28 cellular contexts compared by ENCODE assay signal in genomic region chr12:114562654-114563053, GRCh38.
"Had no signal": no experiment of that assay in that cellular context is flagged by ENCODE, and none has a peak within 500 bp of the region (broad histone marks: within the 10 kb centered on the region; RNA-seq: fewer than 3 reads in every experiment).

No MANE protein-coding gene starts in this region.

- H3K4me3 Mint-ChIP-seq: activated CD4-positive, alpha-beta memory T cell treated with anti-CD3 and anti-CD28 coated beads for 36 hours; activated naive CD4-positive, alpha-beta T cell treated with anti-CD3 and anti-CD28 coated beads for 36 hours; activated naive CD8-positive, alpha-beta T cell treated with anti-CD3 and anti-CD28 coated beads for 36 hours; activated T-helper 1 cell treated with anti-CD3 and anti-CD28 coated beads, Interleukin-12 subunit alpha, Interleukin-12 subunit beta, Interleukin-2, Interleukin-4 antibody, amounts not matched to agents 30 ng/mL and 10 ng/mL and 1 ng/mL, durations not matched to agents 14 hours and 24 hours and 36 hours; effector memory CD8-positive, alpha-beta T cell; nephron; T-helper 2 cell treated with Interferon-gamma antibody and Interleukin-4, amounts not matched to agents 5 μg/mL and 100 μg/mL, for 36 hours had no signal

- H3K4me3 ChIP-seq: adrenal gland, body of pancreas, cardiac muscle cell, gastroesophageal sphincter, testis, transverse colon had no signal

- H3K27me3 Mint-ChIP-seq: effector memory CD8-positive, alpha-beta T cell had no signal

- DNase-seq: activated CD4-positive, alpha-beta memory T cell treated with anti-CD3 and anti-CD28 coated beads for 36 hours; activated CD4-positive, alpha-beta T cell treated with anti-CD3 and anti-CD28 coated beads for 48 hours; activated CD8-positive, alpha-beta memory T cell treated with anti-CD3 and anti-CD28 coated beads, Interleukin-2, amount 50 U/mL, for 4 hours; activated effector memory CD4-positive, alpha-beta T cell treated with anti-CD3 and anti-CD28 coated beads, Interleukin-2, amount 50 U/mL, for 16 hours; activated naive CD4-positive, alpha-beta T cell treated with anti-CD3 and anti-CD28 coated beads for 36 hours; activated naive CD8-positive, alpha-beta T cell treated with anti-CD3 and anti-CD28 coated beads for 36 hours; activated T-cell treated with anti-CD3 and anti-CD28 coated beads, Interleukin-2, amount 50 U/mL, for 1 hour; adrenal gland; aorta; body of pancreas; cortex of kidney; effector memory CD8-positive, alpha-beta T cell; head of caudate nucleus; hippocampal formation; islet precursor cell; left ventricle myocardium superior; right cardiac atrium; stimulated activated CD4-positive, alpha-beta T cell treated with anti-CD3 and anti-CD28 coated beads, Interleukin-15, amount 100 ng/mL, for 24 hours; stimulated activated CD4-positive, alpha-beta T cell treated with anti-CD3 and anti-CD28 coated beads, Interleukin-2, amount 100 ng/mL, for 24 hours; stimulated activated naive CD8-positive, alpha-beta T cell treated with anti-CD3 and anti-CD28 coated beads, Interleukin-15, Interleukin-2, amounts not matched to agents 100 U/mL and 50 U/mL, for 24 hours; T-helper 1 cell; testis; transverse colon had no signal

- H3K36me3 ChIP-seq: adrenal gland, cardiac muscle cell, gastroesophageal sphincter, transverse colon had no signal

- H3K27me3 ChIP-seq: adrenal gland, body of pancreas, testis had no signal

- H3K27ac Mint-ChIP-seq: activated CD4-positive, alpha-beta memory T cell treated with anti-CD3 and anti-CD28 coated beads for 36 hours; activated naive CD4-positive, alpha-beta T cell treated with anti-CD3 and anti-CD28 coated beads for 36 hours; activated naive CD8-positive, alpha-beta T cell treated with anti-CD3 and anti-CD28 coated beads for 36 hours; activated T-helper 1 cell treated with anti-CD3 and anti-CD28 coated beads, Interleukin-12 subunit alpha, Interleukin-12 subunit beta, Interleukin-2, Interleukin-4 antibody, amounts not matched to agents 30 ng/mL and 10 ng/mL and 1 ng/mL, durations not matched to agents 14 hours and 24 hours and 36 hours; effector memory CD8-positive, alpha-beta T cell; nephron; T-helper 2 cell treated with Interferon-gamma antibody and Interleukin-4, amounts not matched to agents 5 μg/mL and 100 μg/mL, for 36 hours had no signal

- H3K9me3 Mint-ChIP-seq: activated CD4-positive, alpha-beta memory T cell treated with anti-CD3 and anti-CD28 coated beads for 36 hours; activated naive CD4-positive, alpha-beta T cell treated with anti-CD3 and anti-CD28 coated beads for 36 hours; activated naive CD8-positive, alpha-beta T cell treated with anti-CD3 and anti-CD28 coated beads for 36 hours; activated T-helper 1 cell treated with anti-CD3 and anti-CD28 coated beads, Interleukin-12 subunit alpha, Interleukin-12 subunit beta, Interleukin-2, Interleukin-4 antibody, amounts not matched to agents 30 ng/mL and 10 ng/mL and 1 ng/mL, durations not matched to agents 14 hours and 24 hours and 36 hours; effector memory CD8-positive, alpha-beta T cell; nephron; T-helper 2 cell treated with Interferon-gamma antibody and Interleukin-4, amounts not matched to agents 5 μg/mL and 100 μg/mL, for 36 hours had no signal

- ATAC-seq: body of pancreas; effector memory CD8-positive, alpha-beta T cell; gastroesophageal sphincter; left ventricle myocardium superior; right cardiac atrium; stimulated activated naive CD8-positive, alpha-beta T cell treated with anti-CD3 and anti-CD28 coated beads, Interleukin-15, Interleukin-2, amounts not matched to agents 100 U/mL and 50 U/mL, for 24 hours had no signal

- H3K36me3 Mint-ChIP-seq: activated CD4-positive, alpha-beta memory T cell treated with anti-CD3 and anti-CD28 coated beads for 36 hours; activated naive CD8-positive, alpha-beta T cell treated with anti-CD3 and anti-CD28 coated beads for 36 hours had no signal

- H3K4me1 Mint-ChIP-seq: activated naive CD8-positive, alpha-beta T cell treated with anti-CD3 and anti-CD28 coated beads for 36 hours; nephron had no signal

- H3K27ac ChIP-seq: adrenal gland, body of pancreas, cardiac muscle cell, gastroesophageal sphincter, testis, transverse colon had no signal

- H3K4me1 ChIP-seq: adrenal gland, body of pancreas, gastroesophageal sphincter, testis, transverse colon had no signal
